11 cellular contexts compared by ENCODE assay signal in the genomic region with DNA sequence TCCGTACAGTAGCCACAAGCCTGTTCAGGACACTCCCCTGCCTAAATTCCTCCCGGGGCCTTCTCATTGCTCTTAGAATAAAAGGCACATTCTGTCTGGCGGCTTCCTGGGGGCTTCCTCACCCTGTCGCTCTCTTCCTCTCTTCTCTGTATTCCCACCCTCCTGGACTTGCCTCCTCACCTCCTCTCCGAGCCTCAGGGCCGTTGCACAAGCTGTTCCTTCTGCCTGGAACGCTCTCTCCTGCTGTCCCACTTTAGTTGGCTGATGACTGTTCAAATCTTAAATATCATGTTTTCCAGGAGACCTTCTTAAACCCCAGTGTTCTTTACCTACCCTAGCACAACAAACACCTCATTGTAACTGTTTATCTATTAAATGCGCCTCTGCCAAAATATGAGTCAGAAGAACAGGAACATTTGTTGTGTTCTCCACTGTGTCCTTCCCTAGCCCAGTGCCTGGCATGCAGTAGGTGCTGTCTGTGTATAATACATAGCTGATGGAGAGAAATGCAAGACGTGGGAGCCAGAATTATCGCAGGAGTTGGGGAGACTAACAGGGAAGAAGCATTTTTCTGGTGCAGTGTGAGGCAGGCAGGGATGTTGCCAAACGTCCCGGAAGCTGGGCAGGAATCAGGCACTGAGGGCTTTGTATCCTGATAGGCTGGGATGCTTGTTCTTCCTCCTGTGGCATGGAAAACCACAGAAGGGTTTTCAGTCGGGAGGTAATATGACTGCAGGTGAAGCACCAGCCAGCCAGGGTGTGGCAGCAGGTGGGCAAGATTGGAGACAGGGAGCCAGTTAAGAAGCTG. TPM values are rescaled to one million over a fixed set of nuclear protein-coding genes. Genes with fewer than 3 reads are reported as not detected.
DNase-seq lines count a peak whose midpoint lies in the region; ATAC-seq and TF ChIP-seq lines count a peak whose summit lies in the region.
"Had no signal": no experiment of that assay in that cellular context is flagged by ENCODE, and none has a peak within 500 bp of the region (broad histone marks: within the 10 kb centered on the region; RNA-seq: fewer than 3 reads in every experiment).

No MANE protein-coding gene starts in this region.

- ATAC-seq in DND-41 (ENCODE audit: insufficient read depth, low read depth) = no peak
- ATAC-seq in PC-3 = peak; percentile 96
- ATAC-seq: activated CD8-positive, alpha-beta memory T cell treated with anti-CD3 and anti-CD28 coated beads, Interleukin-2, amount 10 ng/mL, durations not matched to agents 7 days and 5 days had no signal

- H3K4me1 Mint-ChIP-seq in activated naive CD4-positive, alpha-beta T cell treated with anti-CD3 and anti-CD28 coated beads, Interleukin-2, amount 10 ng/mL, durations not matched to agents 7 days and 5 days = no peaks in the 10 kb centered on the region
- H3K4me1 Mint-ChIP-seq: activated CD8-positive, alpha-beta memory T cell treated with anti-CD3 and anti-CD28 coated beads, Interleukin-2, amount 10 ng/mL, durations not matched to agents 7 days and 5 days had no signal

- H3K4me2 ChIP-seq in DND-41 (ENCODE audit: insufficient read depth, low read length) (no peak overlapping the region), PC-3 (ENCODE audit: low read length) (peak overlapping the region; percentile 69)

- CTCF ChIA-PET in PC-3 (lab: Charles Lee) = no interaction called here
- CTCF ChIA-PET in activated naive CD4-positive, alpha-beta T cell treated with anti-CD3 and anti-CD28 coated beads, Interleukin-2, amount 10 ng/mL, durations not matched to agents 7 days and 5 days (lab: Charles Lee) = interaction anchor here (0.6 kb wide), 1 partner anchor 1375 kb away, joined by 3 read pairs; no protein-coding TSS in a partner anchor

- H3K9me2 ChIP-seq in PC-3 (replicated peaks; ENCODE audit: low read length) = no peaks in the 10 kb centered on the region

- H3K4me3 ChIP-seq in DND-41 (ENCODE audit: low read depth in 1 of 2, low read length in 2 of 2) (no peak overlapping the region), PC-3 (ENCODE audit: low read length) (peak overlapping the region; percentile 10; the same call in 1 of the 2 replicates), esophagus squamous epithelium (no peak overlapping the region), prostate gland (no peak overlapping the region)
- H3K4me3 ChIP-seq: SJSA1 had no signal

- H3K4me3 Mint-ChIP-seq in activated naive CD4-positive, alpha-beta T cell treated with anti-CD3 and anti-CD28 coated beads, Interleukin-2, amount 10 ng/mL, durations not matched to agents 7 days and 5 days = no peak overlapping the region
- H3K4me3 Mint-ChIP-seq: activated CD8-positive, alpha-beta memory T cell treated with anti-CD3 and anti-CD28 coated beads, Interleukin-2, amount 10 ng/mL, durations not matched to agents 7 days and 5 days had no signal

- H2AFZ ChIP-seq in DND-41 (ENCODE audit: low read depth, low read length) (0 out of 2 replicates have a peak overlapping the region, but pooled peaks have one; percentile 4), PC-3 (ENCODE audit: low read length) (peak overlapping the region; percentile 70)

- no peak overlapping the region for H3K27ac Mint-ChIP-seq in activated naive CD4-positive, alpha-beta T cell treated with anti-CD3 and anti-CD28 coated beads, Interleukin-2, amount 10 ng/mL, durations not matched to agents 7 days and 5 days
- H3K27ac Mint-ChIP-seq: activated CD8-positive, alpha-beta memory T cell treated with anti-CD3 and anti-CD28 coated beads, Interleukin-2, amount 10 ng/mL, durations not matched to agents 7 days and 5 days had no signal

- H4K20me1 ChIP-seq in DND-41 (ENCODE audit: insufficient read depth, low read length) (no peaks in the 10 kb centered on the region), PC-3 (ENCODE audit: low read length) (no peaks in the 10 kb centered on the region)

- TF ChIP-seq CTCF in DND-41 (IDR thresholded peaks at IDR 0.05; ENCODE audit: borderline replicate concordance, extremely low read depth, low read length, poor library complexity, severe bottlenecking) = no peak
- TF ChIP-seq CTCF in PC-3 (conservative IDR thresholded peaks at IDR 0.05; ENCODE audit: low read depth, low read length) = peak; percentile 24; the same call in 1 of the 2 replicates
- no peak for TF ChIP-seq CTCF in esophagus squamous epithelium (IDR thresholded peaks at IDR 0.05)
- peak in 1 of 4 experiments; percentile 35 for TF ChIP-seq CTCF in prostate gland (IDR thresholded peaks at IDR 0.05)

- H3K27ac ChIP-seq in DND-41 (ENCODE audit: low read length) = no peak overlapping the region
- H3K27ac ChIP-seq in PC-3 (ENCODE audit: low read length) = peak overlapping the region; percentile 27
- peak overlapping the region; percentile 31 to 71 (median 46) for H3K27ac ChIP-seq in esophagus squamous epithelium
- peak overlapping the region; percentile 72 to 82 for H3K27ac ChIP-seq in prostate gland
- H3K27ac ChIP-seq: SJSA1 had no signal

- no peak for DNase-seq in DND-41
- peak; percentile 76 for DNase-seq in PC-3
- no peak for DNase-seq in esophagus squamous epithelium (lab: John Stamatoyannopoulos, UW)
- peak; percentile 84 for DNase-seq in prostate gland (ENCODE audit: low spot score)
- DNase-seq in activated naive CD4-positive, alpha-beta T cell treated with anti-CD3 and anti-CD28 coated beads, Interleukin-2, amount 10 ng/mL, durations not matched to agents 7 days and 5 days = no peak
- no peak for DNase-seq in GF-D8 (lab: John Stamatoyannopoulos, UW)
- no peak for DNase-seq in middle frontal gyrus (ENCODE audit: extremely low spot score, low spot score)
- DNase-seq in cerebellum (ENCODE audit: low spot score) = no peak
- DNase-seq: activated CD8-positive, alpha-beta memory T cell treated with anti-CD3 and anti-CD28 coated beads, Interleukin-2, amount 10 ng/mL, durations not matched to agents 7 days and 5 days; DMS 273 treated with DMSO at 0.1 percent for 48 hours had no signal

- H3K9me3 ChIP-seq in DND-41 (ENCODE audit: insufficient read depth, low read length, severe bottlenecking) (no peaks in the 10 kb centered on the region), PC-3 (ENCODE audit: low read length) (no peaks in the 10 kb centered on the region), esophagus squamous epithelium (no peaks in the 10 kb centered on the region), prostate gland (no peaks in the 10 kb centered on the region)
- H3K9me3 ChIP-seq: SJSA1 had no signal

- POLR2A ChIA-PET in PC-3 (lab: Charles Lee; ENCODE audit: unreplicated experiment) = no interaction called here

- H3K36me3 ChIP-seq in DND-41 (ENCODE audit: insufficient read depth, low read length) (no peaks in the 10 kb centered on the region), PC-3 (ENCODE audit: low read depth, low read length) (no peaks in the 10 kb centered on the region), esophagus squamous epithelium (no peaks in the 10 kb centered on the region), prostate gland (no peaks in the 10 kb centered on the region)
- H3K36me3 ChIP-seq: SJSA1 had no signal

- BruUV-seq in PC-3 (replicated peaks; lab: Mats Ljungman, UMichigan) = no TSS peak

- H3K4me1 ChIP-seq in DND-41 (ENCODE audit: insufficient read depth, low read length) (no peaks in the 10 kb centered on the region), PC-3 (ENCODE audit: insufficient read depth, low read length) (peaks cover 13% of the 10 kb centered on the region; the same call in 1 of the 2 replicates), esophagus squamous epithelium (peaks cover 0 to 30% (median 16%) of the 10 kb centered on the region in 3 donors), prostate gland (replicated peaks) (peaks cover 12% of the 10 kb centered on the region)
- H3K4me1 ChIP-seq: SJSA1 had no signal

- H3K79me2 ChIP-seq in DND-41 (ENCODE audit: insufficient read depth, low read length) (no peaks in the 10 kb centered on the region), PC-3 (ENCODE audit: low read length) (no peaks in the 10 kb centered on the region)

- H3K27me3 ChIP-seq in DND-41 (ENCODE audit: insufficient read depth, low read length, poor library complexity) = peaks cover 9% of the 10 kb centered on the region
- no peaks in the 10 kb centered on the region for H3K27me3 ChIP-seq in PC-3 (ENCODE audit: low read length)
- no peaks in the 10 kb centered on the region for H3K27me3 ChIP-seq in esophagus squamous epithelium
- no peaks in the 10 kb centered on the region for H3K27me3 ChIP-seq in prostate gland (replicated peaks; ENCODE audit: insufficient read depth)
- H3K27me3 ChIP-seq: SJSA1 had no signal

- H3K9ac ChIP-seq in DND-41 (ENCODE audit: low read depth, low read length) (no peak overlapping the region), PC-3 (ENCODE audit: low read length) (no peak overlapping the region)

- 47 to 52% methylated on average over 11 to 13 of the region's 13 CpGs for WGBS in esophagus squamous epithelium, 2 donors
- WGBS in prostate gland = 29% methylated on average over 13 of the region's 13 CpGs

- intact Hi-C loops in PC-3 (cut with micrococcal nuclease) = loop anchor here (5.0 kb wide), 1 partner anchor 53 kb away; a partner anchor contains a TSS
- intact Hi-C loops in esophagus squamous epithelium (cut with DNase I) = loop anchor here (10.0 kb wide), 1 partner anchor 75 kb away; no protein-coding TSS in a partner anchor
- intact Hi-C loops in prostate gland (cut with DNase I) = no loop called here

- no peaks in the 10 kb centered on the region for H3K9me3 Mint-ChIP-seq in activated naive CD4-positive, alpha-beta T cell treated with anti-CD3 and anti-CD28 coated beads, Interleukin-2, amount 10 ng/mL, durations not matched to agents 7 days and 5 days

- peaks cover 24% of the 10 kb centered on the region for H3K27me3 Mint-ChIP-seq in activated naive CD4-positive, alpha-beta T cell treated with anti-CD3 and anti-CD28 coated beads, Interleukin-2, amount 10 ng/mL, durations not matched to agents 7 days and 5 days

- no peaks in the 10 kb centered on the region for H3K36me3 Mint-ChIP-seq in activated naive CD4-positive, alpha-beta T cell treated with anti-CD3 and anti-CD28 coated beads, Interleukin-2, amount 10 ng/mL, durations not matched to agents 7 days and 5 days
- H3K36me3 Mint-ChIP-seq: activated CD8-positive, alpha-beta memory T cell treated with anti-CD3 and anti-CD28 coated beads, Interleukin-2, amount 10 ng/mL, durations not matched to agents 7 days and 5 days had no signal

- TF ChIP-seq POLR2A in esophagus squamous epithelium (IDR thresholded peaks at IDR 0.05) (no peak), prostate gland (IDR thresholded peaks at IDR 0.05) (no peak)

- H3F3A ChIP-seq in PC-3 (ENCODE audit: low read length, unreplicated experiment) = no peaks in the 10 kb centered on the region

RNA-seq across cellular contexts. Expression of a gene that starts 24.1 kb away (rescaled TPM):
- 55.7 and 67.0 TPM in 2 replicates for total RNA-seq in PC-3 (2014; rRNA removed)
- total RNA-seq in esophagus squamous epithelium = 10 to 100 TPM; 56.5 to 83.5 (median 73.6) TPM
- total RNA-seq in prostate gland = 100 to 1,000 TPM; 100 to 123 TPM
- total RNA-seq in cerebellum = 71.7 TPM

RNA-seq across cellular contexts. Expression of a gene that starts 44.2 kb away (rescaled TPM):
- total RNA-seq in PC-3 (2014; rRNA removed) (113 and 160 TPM in 2 replicates), esophagus squamous epithelium (100 to 1,000 TPM in 2 of 4 donors, 10 to 100 TPM in 2; 59.4 to 180 (median 92.9) TPM), prostate gland (100 to 1,000 TPM in 1 of 2 donors, 10 to 100 TPM in 1; 97.3 to 132 TPM), cerebellum (47.5 TPM)

RNA-seq across cellular contexts. Expression of a gene that starts 50.9 kb away (rescaled TPM):
- total RNA-seq in PC-3 (2014; rRNA removed) = 119 and 236 TPM in 2 replicates
- 100 to 1,000 TPM in 2 of 4 donors, 10 to 100 TPM in 2; 68.3 to 132 (median 112) TPM for total RNA-seq in esophagus squamous epithelium
- total RNA-seq in prostate gland = 10 to 100 TPM; 90.0 to 92.5 TPM
- 33.7 TPM for total RNA-seq in cerebellum

Comparison
In these comparisons a context has a peak if more than half of its experiments do, and no peak if none do; other contexts are left out.
1. DNase-seq: peak in PC-3 (single experiment) and prostate gland (single experiment); none in DND-41 (single experiment), esophagus squamous epithelium (single experiment), activated naive CD4-positive, alpha-beta T cell treated with anti-CD3 and anti-CD28 coated beads, Interleukin-2, amount 10 ng/mL, durations not matched to agents 7 days and 5 days (single experiment), GF-D8 (single experiment), middle frontal gyrus (single experiment) and cerebellum (single experiment).